Comparison of ENCODE assay signal across 14 cellular contexts in the genomic region with DNA sequence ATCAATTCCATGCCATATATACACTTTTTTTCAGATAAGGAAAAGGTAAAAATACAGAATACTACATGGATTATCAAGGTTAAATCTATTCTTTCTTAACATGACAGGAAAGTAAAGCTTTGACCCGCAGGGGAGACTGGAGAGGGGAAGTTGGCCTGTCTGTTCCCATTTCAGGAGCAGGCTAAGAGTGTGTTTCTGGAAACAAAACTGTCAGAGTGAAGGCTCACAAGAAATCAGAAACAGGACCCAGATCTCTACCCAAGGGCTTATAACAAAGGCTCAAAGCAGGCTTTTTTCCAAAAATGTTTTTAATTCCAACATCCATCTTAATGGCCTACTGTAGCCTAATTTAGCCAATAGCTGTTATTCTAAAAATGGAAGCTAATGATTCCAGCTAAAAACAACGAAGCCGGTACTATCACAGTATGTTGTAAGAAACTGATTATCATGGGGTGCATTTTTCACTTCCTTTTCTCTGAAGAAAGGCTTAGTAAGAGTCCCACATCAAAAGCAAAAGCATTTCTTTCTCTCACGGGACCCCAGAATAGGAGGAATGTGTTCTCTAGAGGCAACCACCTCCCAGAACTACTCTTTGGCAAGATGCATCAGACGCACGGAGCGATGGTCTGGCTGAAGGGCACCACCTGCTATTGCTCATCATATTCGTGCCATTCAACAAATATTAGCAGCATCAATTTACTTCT. TPM values are rescaled to one million over a fixed set of nuclear protein-coding genes. Genes with fewer than 3 reads are reported as not detected.
DNase-seq lines count a peak whose midpoint lies in the region; ATAC-seq lines count a peak whose summit lies in the region.
"Had no signal": no experiment of that assay in that cellular context is flagged by ENCODE, and none has a peak within 500 bp of the region (broad histone marks: within the 10 kb centered on the region; RNA-seq: fewer than 3 reads in every experiment).

No MANE protein-coding gene starts in this region.

- no peaks in the 10 kb centered on the region for H3K36me3 Mint-ChIP-seq in activated T-helper 1 cell treated with anti-CD3 and anti-CD28 coated beads, Interleukin-12 subunit alpha, Interleukin-12 subunit beta, Interleukin-2, Interleukin-4 antibody, amounts not matched to agents 30 ng/mL and 10 ng/mL and 1 ng/mL, durations not matched to agents 14 hours and 24 hours and 36 hours (ENCODE audit: low read depth)

- peak; percentile 54 for DNase-seq in SHP77 treated with DMSO at 0.1 percent for 48 hours (lab: John Stamatoyannopoulos, UW)
- DNase-seq in DMS153 (lab: John Stamatoyannopoulos, UW), result no peak
- DNase-seq in activated T-helper 1 cell treated with anti-CD3 and anti-CD28 coated beads, Interleukin-12 subunit alpha, Interleukin-12 subunit beta, Interleukin-2, Interleukin-4 antibody, amounts not matched to agents 30 ng/mL and 10 ng/mL and 1 ng/mL, durations not matched to agents 14 hours and 24 hours and 36 hours (ENCODE audit: low spot score), result no peak
- no peak for DNase-seq in AML-193 (lab: John Stamatoyannopoulos, UW)
- no peak for DNase-seq in NCI-H226
- DNase-seq: activated naive CD8-positive, alpha-beta T cell treated with anti-CD3 and anti-CD28 coated beads, Interleukin-2, amount 50 U/mL, for 24 hours; Caco-2; PC-9; stimulated activated CD4-positive, alpha-beta T cell treated with anti-CD3 and anti-CD28 coated beads, Interleukin-4, amount 100 ng/mL, for 1 hour; upper lobe of left lung had no signal

- no peak overlapping the region for H3K27ac Mint-ChIP-seq in activated T-helper 1 cell treated with anti-CD3 and anti-CD28 coated beads, Interleukin-12 subunit alpha, Interleukin-12 subunit beta, Interleukin-2, Interleukin-4 antibody, amounts not matched to agents 30 ng/mL and 10 ng/mL and 1 ng/mL, durations not matched to agents 14 hours and 24 hours and 36 hours
- H3K27ac Mint-ChIP-seq: activated naive CD8-positive, alpha-beta T cell treated with anti-CD3 and anti-CD28 coated beads, Interleukin-2, amount 50 U/mL, for 24 hours; nephron had no signal

- peak; percentile 92 for ATAC-seq in GM18511 (IDR thresholded peaks at IDR 0.05; ENCODE audit: unreplicated experiment)
- peak; percentile 95 for ATAC-seq in GM21529 (IDR thresholded peaks at IDR 0.05; ENCODE audit: unreplicated experiment)
- peak; percentile 74 for ATAC-seq in HG03175 (IDR thresholded peaks at IDR 0.05; ENCODE audit: unreplicated experiment)
- ATAC-seq: activated naive CD8-positive, alpha-beta T cell treated with anti-CD3 and anti-CD28 coated beads, Interleukin-2, amount 50 U/mL, for 24 hours had no signal

- no peaks in the 10 kb centered on the region for H3K9me3 Mint-ChIP-seq in activated T-helper 1 cell treated with anti-CD3 and anti-CD28 coated beads, Interleukin-12 subunit alpha, Interleukin-12 subunit beta, Interleukin-2, Interleukin-4 antibody, amounts not matched to agents 30 ng/mL and 10 ng/mL and 1 ng/mL, durations not matched to agents 14 hours and 24 hours and 36 hours
- H3K9me3 Mint-ChIP-seq: activated naive CD8-positive, alpha-beta T cell treated with anti-CD3 and anti-CD28 coated beads, Interleukin-2, amount 50 U/mL, for 24 hours; nephron had no signal

- no peak overlapping the region for H3K4me3 Mint-ChIP-seq in activated T-helper 1 cell treated with anti-CD3 and anti-CD28 coated beads, Interleukin-12 subunit alpha, Interleukin-12 subunit beta, Interleukin-2, Interleukin-4 antibody, amounts not matched to agents 30 ng/mL and 10 ng/mL and 1 ng/mL, durations not matched to agents 14 hours and 24 hours and 36 hours
- H3K4me3 Mint-ChIP-seq: activated naive CD8-positive, alpha-beta T cell treated with anti-CD3 and anti-CD28 coated beads, Interleukin-2, amount 50 U/mL, for 24 hours; nephron had no signal

- peaks cover 2% of the 10 kb centered on the region for H3K27me3 Mint-ChIP-seq in activated T-helper 1 cell treated with anti-CD3 and anti-CD28 coated beads, Interleukin-12 subunit alpha, Interleukin-12 subunit beta, Interleukin-2, Interleukin-4 antibody, amounts not matched to agents 30 ng/mL and 10 ng/mL and 1 ng/mL, durations not matched to agents 14 hours and 24 hours and 36 hours (ENCODE audit: insufficient read depth)
- H3K27me3 Mint-ChIP-seq: activated naive CD8-positive, alpha-beta T cell treated with anti-CD3 and anti-CD28 coated beads, Interleukin-2, amount 50 U/mL, for 24 hours had no signal

- peaks cover 6% of the 10 kb centered on the region for H3K4me1 Mint-ChIP-seq in activated T-helper 1 cell treated with anti-CD3 and anti-CD28 coated beads, Interleukin-12 subunit alpha, Interleukin-12 subunit beta, Interleukin-2, Interleukin-4 antibody, amounts not matched to agents 30 ng/mL and 10 ng/mL and 1 ng/mL, durations not matched to agents 14 hours and 24 hours and 36 hours (ENCODE audit: low read depth)

- intact Hi-C loops in activated T-helper 1 cell treated with anti-CD3 and anti-CD28 coated beads, Interleukin-12 subunit alpha, Interleukin-12 subunit beta, Interleukin-2, Interleukin-4 antibody, amounts not matched to agents 30 ng/mL and 10 ng/mL and 1 ng/mL, durations not matched to agents 14 hours and 24 hours and 36 hours (cut with micrococcal nuclease), result no loop called here

RNA-seq across cellular contexts. Expression of a gene that starts 41.4 kb away (rescaled TPM):
- 21.7 and 23.5 TPM in 2 replicates for total RNA-seq in activated T-helper 1 cell treated with anti-CD3 and anti-CD28 coated beads, Interleukin-12 subunit alpha, Interleukin-12 subunit beta, Interleukin-2, Interleukin-4 antibody, amounts not matched to agents 30 ng/mL and 10 ng/mL and 1 ng/mL, durations not matched to agents 14 hours and 24 hours and 36 hours
